In the genomic region with DNA sequence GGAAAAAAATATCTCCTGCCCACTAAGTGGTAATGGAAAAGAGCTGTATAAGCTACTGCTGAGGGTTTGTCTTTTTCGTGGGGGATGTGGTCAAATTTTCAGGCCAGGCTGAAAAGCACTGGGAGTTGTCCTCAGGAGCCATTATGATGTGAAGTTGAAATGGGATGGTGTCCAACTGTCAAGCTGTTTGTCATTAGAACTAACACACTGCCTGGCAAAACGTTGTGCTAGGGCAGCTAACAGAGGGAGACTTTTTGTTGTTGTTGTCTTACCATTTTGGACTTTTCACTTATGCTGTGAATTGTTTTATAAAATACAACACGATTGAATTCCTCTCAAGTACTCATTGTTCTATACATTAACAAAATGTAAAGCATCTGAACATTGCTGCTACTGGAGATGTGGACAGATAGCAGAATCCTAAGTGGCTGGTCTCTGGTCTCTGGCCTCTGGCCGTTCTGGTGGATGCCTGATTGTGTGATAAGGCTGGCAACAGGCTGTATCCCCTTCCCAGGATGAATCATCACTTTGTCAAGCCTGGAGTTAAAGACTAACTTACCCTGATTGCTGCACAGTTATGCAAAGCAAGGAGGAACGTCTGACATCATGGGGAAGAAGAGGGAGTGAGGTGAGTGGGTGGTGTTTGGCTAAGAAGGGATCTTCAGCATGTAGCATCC, we compare ENCODE assay signal across 8 cellular contexts. TPM values are rescaled to one million over a fixed set of nuclear protein-coding genes. Genes with fewer than 3 reads are reported as not detected.
DNase-seq lines count a peak whose midpoint lies in the region; ATAC-seq and TF ChIP-seq lines count a peak whose summit lies in the region.

No MANE protein-coding gene starts in this region.

- no peaks in the 10 kb centered on the region for H3K27me3 ChIP-seq in endocrine pancreas (ENCODE audit: control insufficient read depth, insufficient read depth, low read length)

- H3K9me3 ChIP-seq in endocrine pancreas (ENCODE audit: control insufficient read depth, low read length): no peaks in the 10 kb centered on the region

- ATAC-seq in GM19467 (IDR thresholded peaks at IDR 0.05; ENCODE audit: unreplicated experiment) (peak; percentile 52), HG03108 (IDR thresholded peaks at IDR 0.05; ENCODE audit: unreplicated experiment) (no peak)
- ATAC-seq in effector memory CD8-positive, alpha-beta T cell (replicated peaks): no peak

- no peaks in the 10 kb centered on the region for H3K36me3 ChIP-seq in endocrine pancreas (ENCODE audit: control insufficient read depth, insufficient read depth, low read length)

- TF ChIP-seq CTCF in nephron progenitor cell (IDR thresholded peaks at IDR 0.05): no peak

- peaks cover 32% of the 10 kb centered on the region for H3K36me3 Mint-ChIP-seq in nephron progenitor cell (ENCODE audit: low read depth)
- no peaks in the 10 kb centered on the region for H3K36me3 Mint-ChIP-seq in effector memory CD8-positive, alpha-beta T cell (ENCODE audit: insufficient read depth)

- peak overlapping the region; percentile 47 for H3K9ac ChIP-seq in endocrine pancreas (ENCODE audit: control insufficient read depth, insufficient read depth, low read length)

- peaks cover 33% of the 10 kb centered on the region for H3K4me1 ChIP-seq in endocrine pancreas (ENCODE audit: control insufficient read depth, insufficient read depth, low read length)

- peak overlapping the region; percentile 96 for H3K4me3 Mint-ChIP-seq in nephron progenitor cell
- H3K4me3 Mint-ChIP-seq in effector memory CD8-positive, alpha-beta T cell: no peak overlapping the region

- H3K27ac Mint-ChIP-seq in nephron progenitor cell: peak overlapping the region; percentile 87
- H3K27ac Mint-ChIP-seq in effector memory CD8-positive, alpha-beta T cell: no peak overlapping the region

- H3K9me3 Mint-ChIP-seq in nephron progenitor cell: peaks cover 6% of the 10 kb centered on the region
- H3K9me3 Mint-ChIP-seq in effector memory CD8-positive, alpha-beta T cell: no peaks in the 10 kb centered on the region

- peak overlapping the region; percentile 81 for H3K4me3 ChIP-seq in endocrine pancreas (ENCODE audit: control insufficient read depth, insufficient read depth, low read length)

- H3K27me3 Mint-ChIP-seq in nephron progenitor cell (ENCODE audit: low read depth, poor library complexity): peaks cover under 1% of the 10 kb centered on the region
- peaks cover 22 to 24% of the 10 kb centered on the region in 2 donors for H3K27me3 Mint-ChIP-seq in effector memory CD8-positive, alpha-beta T cell

- peaks cover 64% of the 10 kb centered on the region for H3K4me1 Mint-ChIP-seq in nephron progenitor cell
- H3K4me1 Mint-ChIP-seq in effector memory CD8-positive, alpha-beta T cell (ENCODE audit: low read depth in 2 of 2): peaks cover 2 to 8% of the 10 kb centered on the region in 2 donors

- DNase-seq in M059J (ENCODE audit: low read depth) (peak; percentile 93), nephron progenitor cell (no peak)
- no peak for DNase-seq in effector memory CD8-positive, alpha-beta T cell
- no peak for DNase-seq in NK-92 treated with Interleukin-12 subunit alpha and Interleukin-12 subunit beta, amount 100 ng/mL, for 24 hours (lab: John Stamatoyannopoulos, UW)
- DNase-seq in activated effector memory CD4-positive, alpha-beta T cell treated with Interleukin-2 at 50 U/mL for 16 hours: no peak

RNA-seq across cellular contexts. Expression of a gene that starts 2.3 kb away (rescaled TPM):
- 23.5 and 26.2 TPM in 2 replicates for total RNA-seq in M059J (2014; rRNA removed; shearing (Covaris generic))
